Comparison of ENCODE assay signal across 17 cellular contexts in the genomic region with DNA sequence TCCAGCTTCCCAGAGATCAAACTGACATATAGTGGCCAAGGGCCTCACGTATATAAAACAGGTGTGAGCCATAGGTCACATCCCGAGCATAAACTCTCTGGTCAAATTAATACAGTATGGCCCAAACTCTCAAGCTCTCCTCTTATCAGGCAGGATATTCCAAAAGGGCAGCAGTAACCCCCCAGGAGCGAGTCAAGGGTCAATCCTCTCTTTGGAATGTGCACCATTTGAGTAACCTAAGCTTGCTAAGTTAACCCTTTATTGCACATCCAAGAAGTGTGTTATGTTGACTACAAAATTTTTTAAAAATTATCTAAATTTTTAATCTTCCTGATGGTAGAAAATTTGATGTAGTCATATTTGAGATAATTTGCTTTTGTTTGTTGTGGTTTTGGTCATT. TPM values are rescaled to one million over a fixed set of nuclear protein-coding genes. Genes with fewer than 3 reads are reported as not detected.
DNase-seq lines count a peak whose midpoint lies in the region; ATAC-seq and TF ChIP-seq lines count a peak whose summit lies in the region.
"Had no signal": no experiment of that assay in that cellular context is flagged by ENCODE, and none has a peak within 500 bp of the region (broad histone marks: within the 10 kb centered on the region; RNA-seq: fewer than 3 reads in every experiment).

No MANE protein-coding gene starts in this region.

- H3K14ac ChIP-seq in H9 (ENCODE audit: insufficient read depth, low read length) (no peak overlapping the region), trophoblast cell (ENCODE audit: low read length) (no peak overlapping the region)

- H3K27me3 Mint-ChIP-seq in H9 (ENCODE audit: low read depth): no peaks in the 10 kb centered on the region
- H3K27me3 Mint-ChIP-seq in WTC11 (ENCODE audit: low read depth): no peaks in the 10 kb centered on the region
- H3K27me3 Mint-ChIP-seq: IgD-negative memory B cell had no signal

- H4K8ac ChIP-seq in H9 (replicated peaks; ENCODE audit: insufficient read length, low read depth, low read length): no peak overlapping the region
- no peak overlapping the region for H4K8ac ChIP-seq in trophoblast cell (ENCODE audit: low read depth, low read length)

- peaks cover 0 to 6% of the 10 kb centered on the region in 2 experiments; a peak in 3 of 5 replicates for H3K9me3 Mint-ChIP-seq in H9
- H3K9me3 Mint-ChIP-seq in WTC11: peaks cover 9% of the 10 kb centered on the region
- H3K9me3 Mint-ChIP-seq: CD8-positive, alpha-beta memory T cell had no signal

- no peaks in the 10 kb centered on the region for H3K9me3 ChIP-seq in H9 (ENCODE audit: control insufficient read depth, low read depth, low read length)
- H3K9me3 ChIP-seq in liver (ENCODE audit: control insufficient read depth in 4 of 4, low read length in 3 of 4): no peaks in the 10 kb centered on the region
- H3K9me3 ChIP-seq in trophoblast cell (ENCODE audit: insufficient read depth, low read depth, low read length): no peaks in the 10 kb centered on the region
- H3K9me3 ChIP-seq: BE2C had no signal

- H3K36me3 Mint-ChIP-seq in H9 (ENCODE audit: insufficient read depth in 1 of 3, low read depth in 3 of 3): peaks cover 0 to 4% (median 0%) of the 10 kb centered on the region in 3 experiments; a peak in 2 of 7 replicates
- H3K36me3 Mint-ChIP-seq in WTC11: peaks cover 3% of the 10 kb centered on the region
- H3K36me3 Mint-ChIP-seq: CD4-positive, CD25-positive, alpha-beta regulatory T cell; CD8-positive, alpha-beta memory T cell had no signal

- H2BK5ac ChIP-seq in H9 (ENCODE audit: insufficient read length, low read length): no peak overlapping the region
- no peak overlapping the region for H2BK5ac ChIP-seq in trophoblast cell (ENCODE audit: low read depth, low read length, poor library complexity)

- H4K91ac ChIP-seq in H9 (ENCODE audit: insufficient read length, low read depth, low read length): no peak overlapping the region
- H4K91ac ChIP-seq in trophoblast cell (ENCODE audit: low read depth, low read length): no peak overlapping the region

- no peaks in the 10 kb centered on the region for H3K23me2 ChIP-seq in H9 (ENCODE audit: insufficient read length, low read depth, low read length, poor library complexity, severe bottlenecking)

- H3K4me3 ChIP-seq in liver (ENCODE audit: low read depth in 1 of 3, low read length in 3 of 3) (no peak overlapping the region), trophoblast cell (ENCODE audit: low read depth, low read length) (no peak overlapping the region)

- H3K36me3 ChIP-seq in liver (ENCODE audit: control insufficient read depth in 4 of 4, insufficient read depth in 3 of 4, low read depth in 1 of 4, low read length in 3 of 4) (no peaks in the 10 kb centered on the region), trophoblast cell (ENCODE audit: control insufficient read depth in 1 of 2, insufficient read depth in 2 of 2, low read length in 2 of 2) (no peaks in the 10 kb centered on the region)

- no peak overlapping the region for H3K23ac ChIP-seq in H9 (ENCODE audit: insufficient read length, low read depth, low read length)
- no peak overlapping the region for H3K23ac ChIP-seq in trophoblast cell (ENCODE audit: low read length)

- CTCF ChIA-PET in WTC11 (lab: Charles Lee): no interaction called here

- H2AFZ ChIP-seq in H9 (ENCODE audit: low read length) (no peak overlapping the region), trophoblast cell (ENCODE audit: insufficient read depth, low read length, poor library complexity) (no peak overlapping the region)

- peaks cover 2% of the 10 kb centered on the region; the same call in 1 of the 2 replicates for H3K4me1 ChIP-seq in H9 (ENCODE audit: insufficient read depth, low read length)
- H3K4me1 ChIP-seq in liver (ENCODE audit: control insufficient read depth in 4 of 4, insufficient read depth in 4 of 4, low read length in 3 of 4): peaks cover 0 to 6% (median 1%) of the 10 kb centered on the region in 4 donors
- peaks cover 3 to 6% of the 10 kb centered on the region in 2 experiments for H3K4me1 ChIP-seq in trophoblast cell (ENCODE audit: control insufficient read depth in 1 of 2, insufficient read depth in 2 of 2, low read length in 2 of 2)
- H3K4me1 ChIP-seq: BE2C had no signal

- H3T11ph ChIP-seq in H9 (ENCODE audit: low read length): no peak overlapping the region

- H2BK120ac ChIP-seq in H9 (ENCODE audit: low read depth, low read length, poor library complexity, severe bottlenecking) (no peak overlapping the region), trophoblast cell (ENCODE audit: insufficient read depth, low read length, poor library complexity) (no peak overlapping the region)

- DNase-seq in H9 (no peak), WTC11 (ENCODE audit: low spot score) (no peak), trophoblast cell (no peak), iPS-NIHi11 (ENCODE audit: low spot score) (no peak)
- DNase-seq: ACHN; BE2C; C1 segment of cervical spinal cord; CD4-positive, CD25-positive, alpha-beta regulatory T cell; CD8-positive, alpha-beta memory T cell; COR-L47; HCEC 1CT; Karpas-422; KBM-7 had no signal

- H3K9ac ChIP-seq in H9 (ENCODE audit: extremely low read depth, insufficient read length, low read length) (no peak overlapping the region), liver (ENCODE audit: low read depth in 1 of 2, low read length in 2 of 2) (no peak overlapping the region), trophoblast cell (ENCODE audit: low read length) (no peak overlapping the region)

- no peak overlapping the region for H3K18ac ChIP-seq in H9 (ENCODE audit: insufficient read length, low read depth, low read length)
- no peak overlapping the region for H3K18ac ChIP-seq in trophoblast cell (ENCODE audit: low read length)

- no peak overlapping the region for H3K56ac ChIP-seq in H9 (ENCODE audit: insufficient read length, low read depth, low read length)

- peak overlapping the region in 2 of 3 experiments; percentile 36 to 42; a peak in 2 of 7 replicates for H3K27ac Mint-ChIP-seq in H9
- H3K27ac Mint-ChIP-seq in WTC11: peak overlapping the region; percentile 44; the same call in 1 of the 2 replicates
- H3K27ac Mint-ChIP-seq: CD8-positive, alpha-beta memory T cell; IgD-negative memory B cell had no signal

- ATAC-seq in WTC11 (no peak), GM19035 (IDR thresholded peaks at IDR 0.05; ENCODE audit: unreplicated experiment) (no peak), GM21423 (IDR thresholded peaks at IDR 0.05; ENCODE audit: unreplicated experiment) (no peak)

- no peak for TF ChIP-seq RAD21 in liver (IDR thresholded peaks at IDR 0.05)

- H3K4me3 Mint-ChIP-seq in H9 (no peak overlapping the region), WTC11 (no peak overlapping the region)
- H3K4me3 Mint-ChIP-seq: CD4-positive, CD25-positive, alpha-beta regulatory T cell; CD8-positive, alpha-beta memory T cell; IgD-negative memory B cell had no signal

- no peaks in the 10 kb centered on the region for H4K20me1 ChIP-seq in H9 (ENCODE audit: control insufficient read depth, insufficient read depth, insufficient read length)

- no peak overlapping the region for H4K5ac ChIP-seq in H9 (ENCODE audit: insufficient read length, low read depth, low read length)

- H2BK12ac ChIP-seq in H9 (ENCODE audit: insufficient read length, low read depth, low read length): no peak overlapping the region
- H2BK12ac ChIP-seq in trophoblast cell (ENCODE audit: low read length): no peak overlapping the region

- no peak for TF ChIP-seq CTCF in H9 (conservative IDR thresholded peaks at IDR 0.05)
- TF ChIP-seq CTCF in WTC11 (IDR thresholded peaks at IDR 0.05): no peak
- TF ChIP-seq CTCF in liver (IDR thresholded peaks at IDR 0.05; ENCODE audit: low read depth, low read length, missing input control): no peak

- H3K4ac ChIP-seq in H9 (ENCODE audit: low read depth, low read length): no peak overlapping the region
- H3K4ac ChIP-seq in trophoblast cell (ENCODE audit: low read depth, low read length): no peak overlapping the region

- H3K4me1 Mint-ChIP-seq in H9 (peaks cover 29 to 30% of the 10 kb centered on the region in 2 experiments), WTC11 (peaks cover 34% of the 10 kb centered on the region)

- no peaks in the 10 kb centered on the region for H3K27me3 ChIP-seq in H9 (ENCODE audit: insufficient read depth, low read length)
- no peaks in the 10 kb centered on the region for H3K27me3 ChIP-seq in liver (ENCODE audit: control insufficient read depth in 4 of 4, insufficient read depth in 4 of 4, low read length in 3 of 4)
- H3K27me3 ChIP-seq in trophoblast cell (ENCODE audit: insufficient read depth, low read length): no peaks in the 10 kb centered on the region
- H3K27me3 ChIP-seq: BE2C had no signal

- H3K4me2 ChIP-seq in H9 (ENCODE audit: insufficient read depth, insufficient read length, low read length) (no peak overlapping the region), trophoblast cell (ENCODE audit: low read length) (peak overlapping the region; percentile 12)

- no CpG with 5 or more reads among the region's 3 CpGs for WGBS in H9 (ENCODE audit: extremely low coverage, insufficient read length, low lambda C conversion rate)
- 23% methylated on average over 3 of the region's 3 CpGs for WGBS in liver
- no CpG with 5 or more reads among the region's 3 CpGs for WGBS in trophoblast cell (ENCODE audit: extremely low coverage, insufficient coverage, insufficient read length)

- H3K27ac ChIP-seq in H9 (ENCODE audit: insufficient read length, low read depth, low read length) (no peak overlapping the region), liver (ENCODE audit: low read depth in 1 of 2, low read length in 2 of 2) (no peak overlapping the region), trophoblast cell (ENCODE audit: low read depth, low read length) (no peak overlapping the region)

- no peak overlapping the region for H2BK20ac ChIP-seq in H9 (ENCODE audit: low read depth, low read length, poor library complexity, severe bottlenecking)

- H2BK15ac ChIP-seq in H9 (ENCODE audit: low read depth, low read length): no peak overlapping the region

- no peak overlapping the region for H2AK5ac ChIP-seq in H9 (ENCODE audit: insufficient read length, low read length)
- no peak overlapping the region for H2AK5ac ChIP-seq in trophoblast cell (ENCODE audit: low read length)

- H3K79me1 ChIP-seq in H9 (ENCODE audit: insufficient read depth, low read depth, low read length, poor library complexity, severe bottlenecking) (no peaks in the 10 kb centered on the region), trophoblast cell (ENCODE audit: low read length) (peaks cover 5% of the 10 kb centered on the region)

- peaks cover 1% of the 10 kb centered on the region; the same call in 1 of the 2 replicates for H3K79me2 ChIP-seq in H9 (ENCODE audit: insufficient read depth, low read length)
- peaks cover 4% of the 10 kb centered on the region for H3K79me2 ChIP-seq in trophoblast cell (ENCODE audit: control insufficient read depth, insufficient read depth, low read length, poor library complexity)

- H4K12ac ChIP-seq in trophoblast cell (ENCODE audit: low read depth, low read length): no peak overlapping the region

- POLR2A ChIA-PET in WTC11 (lab: Charles Lee): no interaction called here

RNA-seq across cellular contexts. Expression of a gene that starts 4.5 kb away (rescaled TPM):
- total RNA-seq in H9 (2021) (255 and 260 TPM in 2 replicates), WTC11 (2021) (103 to 113 TPM (median 104 TPM) in 3 replicates), liver (10 to 100 TPM; 14.9 to 19.7 TPM)
- 1 to 10 TPM; 7.5 to 7.6 TPM for polyA plus RNA-seq in liver
- 111 and 117 TPM in 2 replicates for polyA plus RNA-seq in trophoblast cell (2013)
